In the genomic region with DNA sequence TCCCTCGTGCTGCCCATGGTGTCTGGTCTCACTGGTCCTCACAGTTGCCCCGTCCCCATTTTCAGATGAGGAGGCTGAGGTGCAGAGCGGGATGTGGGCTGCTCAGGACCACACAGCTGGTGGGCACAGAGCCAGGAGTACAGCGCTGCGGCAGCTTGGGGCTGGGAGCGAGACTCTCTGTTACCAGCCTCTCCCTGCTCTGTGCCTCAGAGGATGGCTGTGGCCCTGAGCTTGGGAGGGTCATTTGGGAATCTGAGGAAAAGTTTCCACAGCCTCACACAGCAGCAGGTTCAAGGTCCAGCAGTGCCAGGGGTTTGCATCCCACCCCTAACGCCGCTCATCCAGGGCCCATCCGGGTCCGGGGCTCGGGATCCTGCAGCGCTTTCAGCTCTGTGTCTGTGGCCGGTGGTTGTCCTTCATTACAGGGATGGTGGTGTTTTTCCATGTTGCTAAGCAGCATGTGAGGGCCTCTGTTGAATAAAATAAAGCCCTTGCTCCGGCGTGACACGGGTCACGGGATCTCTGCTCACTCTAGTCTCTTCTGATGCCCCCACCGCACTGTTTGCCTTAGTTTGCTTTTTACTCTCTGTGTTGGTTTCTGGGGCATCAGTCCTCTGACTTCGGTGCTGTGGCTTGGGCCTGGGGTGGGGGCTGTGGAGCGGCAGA, we compare ENCODE assay signal across 19 cellular contexts. TPM values are rescaled to one million over a fixed set of nuclear protein-coding genes. Genes with fewer than 3 reads are reported as not detected.
A peak's percentile ranks its signal among the peaks of the same experiment; 100 is the strongest.
DNase-seq lines count a peak whose midpoint lies in the region; ATAC-seq, FAIRE-seq and TF ChIP-seq lines count a peak whose summit lies in the region.
"Had no signal": no experiment of that assay in that cellular context is flagged by ENCODE, and none has a peak within 500 bp of the region (broad histone marks: within the 10 kb centered on the region; RNA-seq: fewer than 3 reads in every experiment).

No MANE protein-coding gene starts in this region.

- H3K27ac ChIP-seq in HepG2 (ENCODE audit: extremely low read length, insufficient read depth, low read length) (peak overlapping the region; percentile 92), right lobe of liver (no peak overlapping the region), layer of hippocampus (ENCODE audit: low read depth, low read length) (peak overlapping the region; percentile 87)
- H3K27ac ChIP-seq: A549, neutrophil, suprapubic skin had no signal

- TF ChIP-seq CTCF in HepG2 (CRISPR knock-in tag; IDR thresholded peaks at IDR 0.05) = 0 out of 2 replicates have a peak, but pooled peaks have one; percentile 1
- TF ChIP-seq CTCF in right lobe of liver (IDR thresholded peaks at IDR 0.05) = no peak
- no peak for TF ChIP-seq CTCF in retinal pigment epithelial cell (conservative IDR thresholded peaks at IDR 0.05; ENCODE audit: low read depth, low read length)

- POLR2A ChIA-PET in HepG2 (lab: Yijun Ruan, JAX) = interaction anchor here (0.8 to 1.9 kb wide), 7 partner anchors 12 to 413 kb away, joined by 3 to 18 read pairs (median 3); no protein-coding TSS in a partner anchor

- H3K27me3 ChIP-seq in HepG2 (ENCODE audit: control insufficient read depth in 1 of 2, insufficient read depth in 2 of 2, low read length in 2 of 2) = no peaks in the 10 kb centered on the region
- no peaks in the 10 kb centered on the region for H3K27me3 ChIP-seq in right lobe of liver
- no peaks in the 10 kb centered on the region for H3K27me3 ChIP-seq in layer of hippocampus (ENCODE audit: control insufficient read depth, insufficient read depth, low read length)
- H3K27me3 ChIP-seq: suprapubic skin had no signal

- no peak overlapping the region for H2AFZ ChIP-seq in HepG2 (ENCODE audit: low read length)

- peak overlapping the region; percentile 8 to 70 (median 46); a peak in 5 of 6 replicates for H3K4me3 ChIP-seq in HepG2 (replicated peaks in 1 of 3; ENCODE audit: insufficient read depth in 1 of 3, low read depth in 2 of 3, low read length in 3 of 3)
- H3K4me3 ChIP-seq in right lobe of liver = no peak overlapping the region
- no peak overlapping the region for H3K4me3 ChIP-seq in retinal pigment epithelial cell (ENCODE audit: low read length)
- H3K4me3 ChIP-seq: A549, suprapubic skin had no signal

- peak; percentile 76 for FAIRE-seq in HepG2 (lab: Jason Lieb, UNC)
- FAIRE-seq: A549, G401.6 had no signal

- H3K4me2 ChIP-seq in HepG2 (ENCODE audit: low read depth, low read length) = peak overlapping the region; percentile 90
- H3K4me2 ChIP-seq: A549 had no signal

- peaks cover 68% of the 10 kb centered on the region for H3K79me2 ChIP-seq in HepG2 (ENCODE audit: insufficient read depth, low read length)

- DNase-seq in HepG2 (ENCODE audit: low spot score) (peak; percentile 92), right lobe of liver (no peak), retinal pigment epithelial cell (ENCODE audit: low read depth) (peak; percentile 48), HPDE6-E6E7 (ENCODE audit: extremely low spot score) (no peak), DMS53 (lab: John Stamatoyannopoulos, UW) (no peak)
- DNase-seq in activated CD4-positive, alpha-beta T cell treated with anti-CD3 and anti-CD28 coated beads, Interleukin-2, amount 50 U/mL, for 4 hours = no peak
- DNase-seq: activated CD4-positive, alpha-beta T cell treated with anti-CD3 and anti-CD28 coated beads for 4 hours; activated naive CD8-positive, alpha-beta T cell treated with anti-CD3 and anti-CD28 coated beads, Interleukin-2, amount 50 U/mL, for 24 hours; activated T-cell treated with anti-CD3 and anti-CD28 coated beads, Interleukin-2, amount 50 U/mL, for 1 hour; CD8-positive, alpha-beta memory T cell; NCI-H2029 treated with DMSO at 0.1 percent for 48 hours; stimulated activated CD4-positive, alpha-beta T cell treated with anti-CD3 and anti-CD28 coated beads, Interleukin-12 subunit alpha, Interleukin-12 subunit beta, amount 100 ng/mL, for 4 hours; T-helper 2 cell had no signal

- H3K9me3 ChIP-seq in HepG2 (ENCODE audit: low read length) (no peaks in the 10 kb centered on the region), right lobe of liver (no peaks in the 10 kb centered on the region)
- H3K9me3 ChIP-seq: A549, neutrophil, suprapubic skin had no signal

- no peaks in the 10 kb centered on the region for H4K20me1 ChIP-seq in HepG2 (ENCODE audit: insufficient read depth, low read length)

- in situ Hi-C loops in HepG2 (cut with HindIII; ENCODE audit: extremely low pct_ligation_motif_present, low pct_unique_long_range_greater_than_20kb) = no loop called here

- H3K36me3 ChIP-seq in HepG2 (replicated peaks in 1 of 2; ENCODE audit: control insufficient read depth in 1 of 2, insufficient read depth in 2 of 2, low read length in 2 of 2) (peaks cover 20 to 24% of the 10 kb centered on the region in 2 experiments), right lobe of liver (no peaks in the 10 kb centered on the region)
- H3K36me3 ChIP-seq: neutrophil had no signal

- CTCF ChIA-PET in HepG2 (lab: Yijun Ruan, JAX; ENCODE audit: low intra/inter-chr PET ratio, low total read pairs) = no interaction called here

- WGBS in HepG2 (ENCODE audit: low lambda C conversion rate) = 0% methylated on average over 7 of the region's 20 CpGs
- WGBS in right lobe of liver (ENCODE audit: insufficient coverage, low coverage, low lambda C conversion rate, missing lambda C conversion rate) = 92% methylated on average over 2 of the region's 20 CpGs

- TF ChIP-seq RAD21 in HepG2 (CRISPR knock-in tag; IDR thresholded peaks at IDR 0.05) = no peak

- TF ChIP-seq EP300 in HepG2 (IDR thresholded peaks at IDR 0.05; ENCODE audit: low read depth in 2 of 2, low read length in 2 of 2) (peak; percentile 13 to 19; a peak in 2 of 4 replicates), HepG2 (CRISPR knock-in tag; IDR thresholded peaks at IDR 0.05; ENCODE audit: borderline replicate concordance) (no peak)

- H3K9ac ChIP-seq in HepG2 (ENCODE audit: insufficient read depth, low read depth, low read length) = peak overlapping the region; percentile 72

- intact Hi-C loops in HepG2 (cut with micrococcal nuclease; ENCODE audit: unreplicated experiment) (no loop called here), right lobe of liver (cut with DNase I) (no loop called here)

- ATAC-seq in HepG2 (peak; percentile 63), right lobe of liver (no peak), GM18861 (IDR thresholded peaks at IDR 0.05; ENCODE audit: unreplicated experiment) (no peak)
- ATAC-seq: A549; activated naive CD8-positive, alpha-beta T cell treated with anti-CD3 and anti-CD28 coated beads, Interleukin-2, amount 50 U/mL, for 24 hours had no signal

- no TSS peak for BruUV-seq in HepG2 (replicated peaks; lab: Mats Ljungman, UMichigan)

- H3K4me1 ChIP-seq in HepG2 (ENCODE audit: insufficient read depth, low read length) = peaks cover 89% of the 10 kb centered on the region
- H3K4me1 ChIP-seq in right lobe of liver = peaks cover 0 to 11% (median 7%) of the 10 kb centered on the region in 4 donors

- TF ChIP-seq POLR2A in HepG2 (IDR thresholded peaks at IDR 0.05; ENCODE audit: insufficient read depth in 1 of 2, low read depth in 2 of 2, low read length in 2 of 2) (peak in 1 of 2 experiments; percentile 70; a peak in 2 of 4 replicates), right lobe of liver (IDR thresholded peaks at IDR 0.05) (no peak)

TF ChIP-seq in HepG2, 621 proteins besides CTCF, POLR2A, EP300 and RAD21 (continues in another document):
- TF ChIP-seq KLF15 (CRISPR knock-in tag; IDR thresholded peaks at IDR 0.05; ENCODE audit: borderline replicate concordance) (no peak), ZNF773 (CRISPR knock-in tag; IDR thresholded peaks at IDR 0.05; ENCODE audit: borderline replicate concordance) (no peak), GATAD2A (CRISPR knock-in tag; IDR thresholded peaks at IDR 0.05) (0 out of 2 replicates have a peak, but pooled peaks have one; percentile 29), ZNF382 (CRISPR knock-in tag; IDR thresholded peaks at IDR 0.05; ENCODE audit: borderline replicate concordance) (no peak), TOE1 (CRISPR knock-in tag; IDR thresholded peaks at IDR 0.05) (no peak), SIX4 (CRISPR knock-in tag; IDR thresholded peaks at IDR 0.05) (no peak), ZFX (CRISPR knock-in tag; IDR thresholded peaks at IDR 0.05; ENCODE audit: low read depth) (peak; percentile 69; the same call in 1 of the 2 replicates), CEBPB (IDR thresholded peaks at IDR 0.05; ENCODE audit: borderline replicate concordance, low read depth, low read length) (no peak), GTF3A (CRISPR knock-in tag; conservative IDR thresholded peaks at IDR 0.05) (0 out of 2 replicates have a peak, but pooled peaks have one; percentile 55), RBFOX2 (IDR thresholded peaks at IDR 0.05; ENCODE audit: low read depth, low read length) (0 out of 2 replicates have a peak, but pooled peaks have one; percentile 28), BRD4 (CRISPR knock-in tag; IDR thresholded peaks at IDR 0.05) (0 out of 2 replicates have a peak, but pooled peaks have one; percentile 19)

RNA-seq across cellular contexts. Expression of gene WFS1, which starts 6.4 kb away (rescaled TPM):
- total RNA-seq in HepG2 (2016; rRNA removed; fragmentation: Illumina TruSeq; extraction: Trizol) (19.8 and 39.1 TPM in 2 replicates), right lobe of liver (10 to 100 TPM; 11.3 to 19.7 (median 15.9) TPM)
- total RNA-seq in HepG2 (2016; cell fraction: cytosol; rRNA removed; fragmentation: Illumina TruSeq; extraction: Trizol; ENCODE audit: low read depth) = 3.7 and 4.2 TPM in 2 replicates
- total RNA-seq in HepG2 (2016; cell fraction: insoluble cytoplasmic fraction; rRNA removed; fragmentation: Illumina TruSeq; extraction: Trizol) = 18.3 and 41.8 TPM in 2 replicates
- 10.5 and 10.8 TPM in 2 replicates for total RNA-seq in HepG2 (2016; cell fraction: membrane; rRNA removed; fragmentation: Illumina TruSeq; extraction: Trizol)
- 47.7 and 59.7 TPM in 2 replicates for total RNA-seq in HepG2 (2016; cell fraction: nucleus; rRNA removed; fragmentation: Illumina TruSeq; extraction: Trizol)
- 42.2 and 49.6 TPM in 2 replicates for polyA plus RNA-seq in HepG2 (2011; rRNA removed)
- polyA plus RNA-seq in HepG2 (2011; cell fraction: cytosol; rRNA removed) = 23.5 and 32.3 TPM in 2 replicates
- polyA plus RNA-seq in HepG2 (2011; cell fraction: nucleus; rRNA removed) = 121 and 179 TPM in 2 replicates
- 24.0 and 38.1 TPM in 2 replicates for polyA plus RNA-seq in HepG2 (2012)
- polyA plus RNA-seq in HepG2 (2016; cell fraction: cytosol; fragmentation: Illumina TruSeq; extraction: Trizol; ENCODE audit: low read depth) = 3.2 and 3.4 TPM in 2 replicates
- 16.0 and 21.6 TPM in 2 replicates for polyA plus RNA-seq in HepG2 (2016; cell fraction: insoluble cytoplasmic fraction; fragmentation: Illumina TruSeq; extraction: Trizol; ENCODE audit: low read depth)
- polyA plus RNA-seq in HepG2 (2016; cell fraction: membrane; fragmentation: Illumina TruSeq; extraction: Trizol; ENCODE audit: low read depth) = 4.5 and 5.6 TPM in 2 replicates
- 86.7 and 90.9 TPM in 2 replicates for polyA plus RNA-seq in HepG2 (2016; cell fraction: nucleus; fragmentation: Illumina TruSeq; extraction: Trizol; ENCODE audit: insufficient read depth, low read depth)
- polyA minus RNA-seq in HepG2 (2011; rRNA and poly(A)+ RNA removed; ENCODE audit: low replicate concordance) = 10.6 and 128 TPM in 2 replicates
- polyA minus RNA-seq in HepG2 (2011; cell fraction: cytosol; rRNA and poly(A)+ RNA removed) = 36.4 and 40.3 TPM in 2 replicates
- 19.9 and 27.0 TPM in 2 replicates for polyA minus RNA-seq in HepG2 (2011; cell fraction: nucleus; rRNA and poly(A)+ RNA removed)

Comparison
In these comparisons a context has a peak if more than half of its experiments do, and no peak if none do; other contexts are left out.
1. DNase-seq: peak in HepG2 (single experiment) and retinal pigment epithelial cell (single experiment); none in right lobe of liver (0 of 3), HPDE6-E6E7 (single experiment), activated CD4-positive, alpha-beta T cell treated with anti-CD3 and anti-CD28 coated beads, Interleukin-2, amount 50 U/mL, for 4 hours (0 of 2) and DMS53 (single experiment).
2. H3K27ac ChIP-seq: peak in HepG2 (single experiment) and layer of hippocampus (single experiment); none in right lobe of liver (0 of 3).
3. H3K4me3 ChIP-seq: peak in HepG2 (3 of 3); none in right lobe of liver (0 of 3) and retinal pigment epithelial cell (single experiment).